In the genomic region with DNA sequence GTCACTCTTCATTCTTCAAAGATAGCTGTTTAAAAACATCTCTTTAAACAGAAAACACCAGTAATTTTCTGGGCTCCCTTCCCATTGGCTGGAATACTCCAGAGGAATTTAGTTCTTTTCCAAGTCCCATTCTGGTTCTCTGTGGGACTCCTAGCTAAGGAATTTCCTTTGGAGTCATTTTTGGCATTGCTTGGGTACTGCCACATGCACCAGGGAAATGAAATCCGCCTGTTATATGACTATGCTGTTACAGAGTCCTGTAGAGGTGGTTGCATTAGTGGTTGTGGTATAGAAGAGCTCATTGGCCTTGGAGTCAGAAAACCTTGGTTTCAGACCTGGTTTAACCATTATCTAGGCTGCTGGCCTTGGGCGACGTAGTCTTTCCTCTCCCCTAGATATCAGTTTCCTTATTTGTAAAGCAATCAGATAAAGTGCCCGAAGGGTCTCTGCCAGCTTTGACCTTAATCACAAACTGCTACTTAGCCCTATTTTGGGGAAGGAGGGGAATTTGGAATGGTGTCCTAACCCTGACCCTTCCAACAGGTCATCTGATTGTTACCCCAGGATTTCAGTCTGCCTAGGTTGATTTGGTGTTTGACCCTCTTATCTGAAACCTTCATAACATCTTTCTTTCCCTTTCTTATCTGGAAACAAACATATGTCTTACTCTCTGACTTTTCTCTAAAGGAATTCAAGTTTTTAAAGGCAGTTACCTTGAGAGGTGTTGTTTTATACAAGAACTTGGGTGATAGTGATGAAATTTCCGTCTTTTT, we compare ENCODE assay signal across 10 cellular contexts. TPM values are rescaled to one million over a fixed set of nuclear protein-coding genes. Genes with fewer than 3 reads are reported as not detected.
DNase-seq lines count a peak whose midpoint lies in the region; ATAC-seq and TF ChIP-seq lines count a peak whose summit lies in the region.
"Had no signal": no experiment of that assay in that cellular context is flagged by ENCODE, and none has a peak within 500 bp of the region (broad histone marks: within the 10 kb centered on the region; RNA-seq: fewer than 3 reads in every experiment).

No MANE protein-coding gene starts in this region.

- H3K9me3 ChIP-seq in psoas muscle, result no peaks in the 10 kb centered on the region

- ATAC-seq in GM18867 (IDR thresholded peaks at IDR 0.05; ENCODE audit: unreplicated experiment) (peak; percentile 82), HG03175 (IDR thresholded peaks at IDR 0.05; ENCODE audit: unreplicated experiment) (peak; percentile 91), psoas muscle (peak; percentile 60 to 79 (median 62)), GM19328 (IDR thresholded peaks at IDR 0.05; ENCODE audit: unreplicated experiment) (no peak), esophagus mucosa (no peak)

- in situ Hi-C loops in brain microvascular endothelial cell (cut with HindIII; ENCODE audit: low pct_ligation_motif_present, low sequenced_read_pairs), result loop anchor here (25.0 kb wide), 1 partner anchor 477 kb away; no protein-coding TSS in a partner anchor

- DNase-seq in erythroblast (lab: John Stamatoyannopoulos, UW), result peak; percentile 13 to 46
- no peak for DNase-seq in psoas muscle
- DNase-seq in brain microvascular endothelial cell, result no peak
- no peak for DNase-seq in dermis blood vessel endothelial cell
- DNase-seq: KBM-7 had no signal

- H3K36me3 ChIP-seq in psoas muscle (ENCODE audit: insufficient read depth in 1 of 2, low read depth in 1 of 2) (no peaks in the 10 kb centered on the region), brain microvascular endothelial cell (replicated peaks) (no peaks in the 10 kb centered on the region)

- TF ChIP-seq POLR2A in erythroblast (IDR thresholded peaks at IDR 0.05; ENCODE audit: low read length), result no peak

- H3K4me1 ChIP-seq in psoas muscle, result peaks cover 31% of the 10 kb centered on the region

- TF ChIP-seq CTCF in psoas muscle (IDR thresholded peaks at IDR 0.05) (no peak), brain microvascular endothelial cell (IDR thresholded peaks at IDR 0.05; ENCODE audit: low read depth, low read length, missing control alignments) (no peak)

- intact Hi-C loops in psoas muscle (cut with DNase I), result no loop called here

- H3K27me3 ChIP-seq in psoas muscle (ENCODE audit: insufficient read depth in 3 of 3, low read length in 2 of 3) (no peaks in the 10 kb centered on the region), brain microvascular endothelial cell (replicated peaks) (no peaks in the 10 kb centered on the region)

- 38 to 71% (median 47%) methylated on average over 5 of the region's 5 CpGs for WGBS in psoas muscle, 3 donors

- no peak overlapping the region for H3K4me3 ChIP-seq in psoas muscle
- H3K4me3 ChIP-seq in brain microvascular endothelial cell (ENCODE audit: low read depth, low read length), result no peak overlapping the region

- H3K27ac ChIP-seq in psoas muscle, result peak overlapping the region; percentile 27
- H3K27ac ChIP-seq in brain microvascular endothelial cell, result no peak overlapping the region

RNA-seq across cellular contexts. Expression of gene RTP1, which starts 13.5 kb away (rescaled TPM):
- total RNA-seq in psoas muscle (not detected), esophagus mucosa (not detected), dermis blood vessel endothelial cell (not detected in 2 replicates)
- not detected for polyA plus RNA-seq in psoas muscle
- total RNA-seq: kidney epithelial cell had no signal

Comparison
In these comparisons a context has a peak if more than half of its experiments do, and no peak if none do; other contexts are left out.
1. ATAC-seq: peak in GM18867 (single experiment), HG03175 (single experiment) and psoas muscle (4 of 4); none in GM19328 (single experiment) and esophagus mucosa (single experiment).
2. DNase-seq: peak in erythroblast (2 of 2); none in psoas muscle (0 of 2), brain microvascular endothelial cell (single experiment) and dermis blood vessel endothelial cell (single experiment).